Comparison of ENCODE assay signal across 8 cellular contexts in the genomic region with DNA sequence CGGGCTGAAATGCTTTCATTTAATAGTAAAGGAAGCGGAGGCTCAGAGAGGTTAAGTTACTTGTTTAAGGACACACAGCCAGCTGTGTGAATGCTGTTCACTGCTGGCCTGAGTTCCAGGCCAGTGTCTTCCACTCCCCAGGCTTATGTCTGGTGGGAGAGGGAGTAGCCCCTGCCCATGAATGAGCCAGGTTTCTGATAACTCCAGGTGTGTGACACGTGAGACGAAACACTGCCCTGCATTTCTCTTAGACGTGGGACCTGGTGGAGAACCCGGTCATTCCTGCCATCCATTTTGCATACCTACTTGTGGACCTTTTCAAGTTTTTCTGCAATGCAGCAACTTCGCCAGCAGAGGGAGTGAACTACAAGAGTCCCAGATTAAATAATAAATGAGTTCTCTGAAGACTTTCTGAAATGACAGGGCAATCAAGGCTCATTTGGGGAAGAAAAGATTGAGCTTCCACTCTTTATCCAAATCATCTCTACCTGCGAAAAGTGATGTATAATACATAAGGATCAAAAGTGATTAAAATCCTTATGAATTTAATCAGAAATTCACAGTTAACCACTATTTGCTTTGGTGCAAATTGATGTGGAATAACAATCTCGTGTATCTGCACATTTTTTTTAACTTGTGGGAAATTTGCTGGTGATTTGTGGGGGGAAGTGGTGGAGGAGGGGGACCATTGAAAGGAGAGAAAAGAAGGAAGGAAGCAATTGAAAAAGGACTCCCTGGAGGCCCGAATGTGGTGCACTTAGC.
DNase-seq lines count a peak whose midpoint lies in the region; ATAC-seq and TF ChIP-seq lines count a peak whose summit lies in the region.

No MANE protein-coding gene starts in this region.

- H3K79me2 ChIP-seq in OCI-LY3 (ENCODE audit: low read length): no peaks in the 10 kb centered on the region

- peaks cover 8% of the 10 kb centered on the region for H3K4me1 ChIP-seq in OCI-LY3 (ENCODE audit: low read length)

- no peak overlapping the region for H3K27ac ChIP-seq in OCI-LY3 (ENCODE audit: low read length)

- H3K4me2 ChIP-seq in OCI-LY3 (ENCODE audit: low read length): no peak overlapping the region

- no peaks in the 10 kb centered on the region for H3K36me3 ChIP-seq in OCI-LY3 (replicated peaks; ENCODE audit: low read depth, low read length)

- peak; percentile 62 for TF ChIP-seq CTCF in OCI-LY3 (IDR thresholded peaks at IDR 0.05; ENCODE audit: low read depth, low read length)

- ATAC-seq in HG02610 (IDR thresholded peaks at IDR 0.05; ENCODE audit: unreplicated experiment): no peak
- no peak for ATAC-seq in HG03520 (IDR thresholded peaks at IDR 0.05; ENCODE audit: unreplicated experiment)

- no peaks in the 10 kb centered on the region for H3K9me3 ChIP-seq in OCI-LY3 (ENCODE audit: insufficient read depth, low read length)

- no peak overlapping the region for H2AFZ ChIP-seq in OCI-LY3 (ENCODE audit: low read depth, low read length)

- H3K27me3 ChIP-seq in OCI-LY3 (ENCODE audit: low read depth, low read length): no peaks in the 10 kb centered on the region

- DNase-seq in DMS53 (lab: John Stamatoyannopoulos, UW) (peak; percentile 79), HS-27A (ENCODE audit: low read depth) (peak; percentile 15), glomerular visceral epithelial cell (ENCODE audit: extremely low spot score) (peak; percentile 80), pulmonary artery endothelial cell (ENCODE audit: low read depth, low spot score) (peak; percentile 52)
- peak; percentile 78 for DNase-seq in activated effector memory CD4-positive, alpha-beta T cell treated with anti-CD3 and anti-CD28 coated beads, Interleukin-2, amount 50 U/mL, for 16 hours

- no peak overlapping the region for H3K4me3 ChIP-seq in OCI-LY3 (ENCODE audit: low read length)

- H4K20me1 ChIP-seq in OCI-LY3 (ENCODE audit: insufficient read depth, low read length): no peaks in the 10 kb centered on the region

- H3K9ac ChIP-seq in OCI-LY3 (ENCODE audit: low read length): no peak overlapping the region

Comparison
In these comparisons a context has a peak if more than half of its experiments do, and no peak if none do; other contexts are left out.
1. DNase-seq: peak in every context shown above with its lines; median percentile 80 in glomerular visceral epithelial cell; 79 in DMS53; 78 in activated effector memory CD4-positive, alpha-beta T cell treated with anti-CD3 and anti-CD28 coated beads, Interleukin-2, amount 50 U/mL, for 16 hours; 52 in pulmonary artery endothelial cell; 15 in HS-27A.